ENCODE assay signal across 22 cellular contexts in genomic region chr5:42090162-42090561, GRCh38.
"Had no signal": no experiment of that assay in that cellular context is flagged by ENCODE, and none has a peak within 500 bp of the region (broad histone marks: within the 10 kb centered on the region; RNA-seq: fewer than 3 reads in every experiment).

No MANE protein-coding gene starts in this region.

- H3K36me3 ChIP-seq: gastrocnemius medialis, ovary, spleen, stomach, thyroid gland, vagina had no signal

- H3K9me3 ChIP-seq: gastrocnemius medialis, ovary, psoas muscle, spleen, stomach, thyroid gland, vagina had no signal

- H3K27me3 ChIP-seq: gastrocnemius medialis, ovary, spleen, stomach, thyroid gland, vagina had no signal

- H3K4me3 Mint-ChIP-seq: effector memory CD8-positive, alpha-beta T cell; memory B cell; natural killer cell; stimulated activated naive B cell treated with anti-CD40 and anti-IgM and Interleukin-4, amounts not matched to agents 10 μg/mL and 1 μg/mL and 100 μg/mL, for 72 hours had no signal

- H3K4me3 ChIP-seq: gastrocnemius medialis, lung, ovary, psoas muscle, skin epidermis, spleen, stomach, thyroid gland, vagina had no signal

- H3K27ac Mint-ChIP-seq: effector memory CD8-positive, alpha-beta T cell; memory B cell; natural killer cell; stimulated activated naive B cell treated with anti-CD40 and anti-IgM and Interleukin-4, amounts not matched to agents 10 μg/mL and 1 μg/mL and 100 μg/mL, for 72 hours had no signal

- H3K4me1 Mint-ChIP-seq: memory B cell; natural killer cell; stimulated activated naive B cell treated with anti-CD40 and anti-IgM and Interleukin-4, amounts not matched to agents 10 μg/mL and 1 μg/mL and 100 μg/mL, for 72 hours had no signal

- H3K4me1 ChIP-seq: gastrocnemius medialis, psoas muscle, spleen, stomach, thyroid gland, vagina had no signal

- DNase-seq: cortex of kidney; effector memory CD8-positive, alpha-beta T cell; gastrocnemius medialis; head of caudate nucleus; kidney; natural killer cell; occipital lobe; ovary; posterior cingulate gyrus; psoas muscle; right cardiac atrium; spleen; stimulated activated CD4-positive, alpha-beta T cell treated with anti-CD3 and anti-CD28 coated beads, Interleukin-4, amount 100 ng/mL, for 4 hours; stimulated activated naive B cell treated with anti-CD40 and anti-IgM and Interleukin-4, amounts not matched to agents 10 μg/mL and 1 μg/mL and 100 μg/mL, for 72 hours; stomach; thyroid gland had no signal

- H3K36me3 Mint-ChIP-seq: memory B cell; natural killer cell; stimulated activated naive B cell treated with anti-CD40 and anti-IgM and Interleukin-4, amounts not matched to agents 10 μg/mL and 1 μg/mL and 100 μg/mL, for 72 hours had no signal

- H3K27me3 Mint-ChIP-seq: effector memory CD8-positive, alpha-beta T cell; memory B cell; stimulated activated naive B cell treated with anti-CD40 and anti-IgM and Interleukin-4, amounts not matched to agents 10 μg/mL and 1 μg/mL and 100 μg/mL, for 72 hours had no signal

- ATAC-seq: effector memory CD8-positive, alpha-beta T cell; gastrocnemius medialis; left lobe of liver; natural killer cell; psoas muscle; right cardiac atrium; stimulated activated naive B cell treated with anti-CD40 and anti-IgM and Interleukin-4, amounts not matched to agents 10 μg/mL and 1 μg/mL and 100 μg/mL, for 72 hours had no signal

- H3K27ac ChIP-seq: gastrocnemius medialis, ovary, psoas muscle, skin epidermis, spleen, stomach, thyroid gland, vagina had no signal

- FAIRE-seq: endometrium, kidney had no signal

- H3K9me3 Mint-ChIP-seq: memory B cell, natural killer cell had no signal
